In genomic region chr5:136132557-136133415, GRCh38 we compare ENCODE assay signal across 1 cellular context.
TF ChIP-seq lines count a peak whose summit lies in the region.

Gene SMAD5 (plus strand): TSS chr5:136132845. CDS start chr5:136153761, 20,916 bp downstream.

TF ChIP-seq in SK-N-SH, 30 proteins besides CTCF, POLR2A, EP300 and RAD21 (continued from another document):
- TF ChIP-seq MAX (IDR thresholded peaks at IDR 0.05; ENCODE audit: low read depth) (peak; percentile 93), MXI1 (IDR thresholded peaks at IDR 0.05; ENCODE audit: low read depth, low read length) (peak; percentile 74; the same call in 1 of the 2 replicates), USF2 (IDR thresholded peaks at IDR 0.05; ENCODE audit: borderline replicate concordance, low read depth, low read length) (no peak), EZH2phosphoT487 (IDR thresholded peaks at IDR 0.05; ENCODE audit: borderline replicate concordance, low read depth) (no peak), RCOR1 (IDR thresholded peaks at IDR 0.05; ENCODE audit: low read length) (0 out of 2 replicates have a peak, but pooled peaks have one; percentile 11), RFX5 (IDR thresholded peaks at IDR 0.05; ENCODE audit: low read length) (no peak; the same call in 1 of the 2 replicates)
